Comparison of ENCODE assay signal across 26 cellular contexts in the genomic region with DNA sequence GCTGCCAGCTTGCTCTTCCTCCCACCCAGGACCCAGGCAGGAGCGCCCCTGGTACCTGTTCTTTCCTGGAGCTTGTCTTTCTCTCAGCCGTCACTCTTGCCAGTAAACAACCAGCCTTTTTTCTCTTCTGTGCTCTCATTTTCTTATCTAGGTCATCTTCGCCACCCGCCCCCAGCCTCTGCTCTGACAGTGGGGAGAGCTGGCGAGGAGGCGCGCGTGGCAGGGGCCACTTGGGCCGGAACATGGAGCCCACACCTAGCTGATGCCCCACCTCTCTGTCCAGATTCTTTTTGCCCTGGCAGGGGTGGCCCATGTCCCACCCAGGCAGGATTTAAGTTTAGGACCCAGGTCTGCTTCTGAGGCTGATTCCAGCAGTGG. TPM values are rescaled to one million over a fixed set of nuclear protein-coding genes. Genes with fewer than 3 reads are reported as not detected.
"Had no signal": no experiment of that assay in that cellular context is flagged by ENCODE, and none has a peak within 500 bp of the region (broad histone marks: within the 10 kb centered on the region; RNA-seq: fewer than 3 reads in every experiment).

No MANE protein-coding gene starts in this region.

- H3K36me3 ChIP-seq: heart right ventricle, left ventricle myocardium inferior, neutrophil, sigmoid colon, thyroid gland, vagina had no signal

- DNase-seq: effector CD8-positive, alpha-beta T cell; heart right ventricle; immature natural killer cell; left cardiac atrium; left ventricle myocardium inferior; mesenchymal stem cell; naive B cell; sigmoid colon; stimulated activated naive CD4-positive, alpha-beta T cell treated with Interleukin-2 at 50 U/mL for 16 hours; thyroid gland had no signal

- H3K27ac ChIP-seq: coronary artery, heart right ventricle, left ventricle myocardium inferior, neutrophil, sigmoid colon, skin epidermis, thyroid gland, vagina had no signal

- H3K4me3 Mint-ChIP-seq: immature natural killer cell, naive B cell, nephron, type B pancreatic cell had no signal

- H3K27me3 ChIP-seq: thyroid gland, vagina had no signal

- H3K36me3 Mint-ChIP-seq: immature natural killer cell, naive B cell, type B pancreatic cell had no signal

- H3K4me1 ChIP-seq: sigmoid colon, thyroid gland had no signal

- H3K27ac Mint-ChIP-seq: immature natural killer cell, nephron, type B pancreatic cell had no signal

- H3K9me3 ChIP-seq: heart right ventricle, left ventricle myocardium inferior, neutrophil, sigmoid colon, thyroid gland, vagina had no signal

- H3K9me3 Mint-ChIP-seq: immature natural killer cell, naive B cell, nephron, type B pancreatic cell had no signal

- ATAC-seq: esophagus mucosa, heart right ventricle, left cardiac atrium had no signal

- H3K4me1 Mint-ChIP-seq: immature natural killer cell, naive B cell, nephron had no signal

- H3K4me3 ChIP-seq: coronary artery, heart right ventricle, left ventricle myocardium inferior, lung, sigmoid colon, skin epidermis, thyroid gland, vagina had no signal

RNA-seq across cellular contexts. Expression of a gene that starts 32.3 kb away (rescaled TPM):
- total RNA-seq: chondrocyte, dermis microvascular lymphatic vessel endothelial cell, fibroblast of lung, frontal cortex, glomerular endothelial cell, left ventricle myocardium inferior, lung, osteocyte, pulmonary artery endothelial cell had no signal
- polyA plus RNA-seq: fibroblast of lung, immature natural killer cell, keratinocyte had no signal

RNA-seq across cellular contexts. Expression of a gene that starts 35.7 kb away (rescaled TPM):
- total RNA-seq: chondrocyte, dermis microvascular lymphatic vessel endothelial cell, esophagus mucosa, fibroblast of lung, frontal cortex, glomerular endothelial cell, heart right ventricle, left cardiac atrium, left ventricle myocardium inferior, lung, osteocyte, pulmonary artery endothelial cell, sigmoid colon, thyroid gland, vagina had no signal
- polyA plus RNA-seq: fibroblast of lung, heart right ventricle, immature natural killer cell, keratinocyte, lung, sigmoid colon had no signal
